In genomic region chr3:7095116-7095515, GRCh38 we compare ENCODE assay signal across 17 cellular contexts.
DNase-seq lines count a peak whose midpoint lies in the region; ATAC-seq, FAIRE-seq and TF ChIP-seq lines count a peak whose summit lies in the region.
"Had no signal": no experiment of that assay in that cellular context is flagged by ENCODE, and none has a peak within 500 bp of the region (broad histone marks: within the 10 kb centered on the region; RNA-seq: fewer than 3 reads in every experiment).

No MANE protein-coding gene starts in this region.

- no peak overlapping the region for H3K9ac ChIP-seq in endothelial cell of umbilical vein (replicated peaks; ENCODE audit: extremely low read depth, insufficient read depth, low read length)

- no peak for ATAC-seq in activated CD4-positive, CD25-positive, alpha-beta regulatory T cell treated with anti-CD3 and anti-CD28 coated beads, Interleukin-2, amount 50 U/mL, for 24 hours
- no peak for ATAC-seq in aorta (ENCODE audit: low FRiP score)
- ATAC-seq: GM12878, GM23338 had no signal

- POLR2A ChIA-PET in endothelial cell of umbilical vein (lab: Charles Lee) = no interaction called here

- CTCF ChIA-PET in endothelial cell of umbilical vein (lab: Charles Lee) = no interaction called here

- H3K4me2 ChIP-seq in endothelial cell of umbilical vein (ENCODE audit: insufficient read depth, low read length) = no peak overlapping the region
- H3K4me2 ChIP-seq: GM23338 had no signal

- H3K9me3 ChIP-seq in endothelial cell of umbilical vein (replicated peaks; ENCODE audit: control insufficient read depth, insufficient read depth, low read length) (no peaks in the 10 kb centered on the region), aorta (ENCODE audit: control insufficient read depth, low read length) (no peaks in the 10 kb centered on the region)

- no peaks in the 10 kb centered on the region for H3K79me2 ChIP-seq in endothelial cell of umbilical vein (ENCODE audit: control insufficient read depth, insufficient read depth, low read length)

- in situ Hi-C loops in Caki2 (cut with HindIII; ENCODE audit: low pct_unique_long_range_greater_than_20kb, low sequenced_read_pairs) = no loop called here
- in situ Hi-C loops in ACHN (cut with HindIII; ENCODE audit: low pct_ligation_motif_present, low pct_unique_long_range_greater_than_20kb, low sequenced_read_pairs) = no loop called here

- no peak overlapping the region for H2AFZ ChIP-seq in endothelial cell of umbilical vein (ENCODE audit: low read depth, low read length)
- H2AFZ ChIP-seq: GM23338 had no signal

- H3K27ac ChIP-seq in endothelial cell of umbilical vein (ENCODE audit: insufficient read depth, low read depth, low read length) (no peak overlapping the region), aorta (ENCODE audit: low read depth in 1 of 2, low read length in 2 of 2) (no peak overlapping the region)
- H3K27ac ChIP-seq: HL-60 had no signal

- dilution Hi-C loops in endothelial cell of umbilical vein (cut with MboI; ENCODE audit: extremely low pct_ligation_motif_present, low sequenced_read_pairs) = no loop called here

- TF ChIP-seq POLR2A in endothelial cell of umbilical vein (IDR thresholded peaks at IDR 0.05; ENCODE audit: low read depth, low read length) = no peak

- DNase-seq in Caki2 (ENCODE audit: low read depth) (peak; percentile 10), NCI-H69 (lab: John Stamatoyannopoulos, UW) (peak; percentile 63), endothelial cell of umbilical vein (ENCODE audit: low read depth, low spot score) (peak; percentile 32), left kidney (ENCODE audit: low read depth, low spot score) (peak; percentile 63), type B pancreatic cell (ENCODE audit: extremely low spot score, unreplicated experiment) (no peak), ACHN (no peak), aorta (no peak)
- DNase-seq: 8988T; C1 segment of cervical spinal cord; CD4-positive, alpha-beta T cell; DMS79; H9 had no signal

- FAIRE-seq in endothelial cell of umbilical vein (lab: Jason Lieb, UNC) = no peak
- FAIRE-seq: GM12878 had no signal

- intact Hi-C loops in endothelial cell of umbilical vein (cut with micrococcal nuclease) = no loop called here
- intact Hi-C loops in aorta (cut with DNase I) = no loop called here

- peaks cover 3% of the 10 kb centered on the region for H3K4me1 ChIP-seq in endothelial cell of umbilical vein (ENCODE audit: control insufficient read depth, extremely low read depth, insufficient read depth, low read length)
- no peaks in the 10 kb centered on the region for H3K4me1 ChIP-seq in aorta (ENCODE audit: control insufficient read depth in 1 of 2, insufficient read depth in 2 of 2, low read length in 2 of 2)

- H3K27me3 ChIP-seq in endothelial cell of umbilical vein (ENCODE audit: control insufficient read depth in 2 of 2, insufficient read depth in 2 of 2, low read length in 2 of 2) (no peaks in the 10 kb centered on the region), aorta (ENCODE audit: control insufficient read depth in 1 of 2, insufficient read depth in 2 of 2, low read length in 1 of 2) (no peaks in the 10 kb centered on the region)

- H3K36me3 Mint-ChIP-seq in type B pancreatic cell = no peaks in the 10 kb centered on the region

- TF ChIP-seq CTCF in endothelial cell of umbilical vein (IDR thresholded peaks at IDR 0.05; ENCODE audit: extremely low read depth in 1 of 2, insufficient read depth in 1 of 2, low read depth in 1 of 2, low read length in 2 of 2) (no peak), type B pancreatic cell (conservative IDR thresholded peaks at IDR 0.05) (no peak)

- no peak overlapping the region for H3K27ac Mint-ChIP-seq in type B pancreatic cell
- H3K27ac Mint-ChIP-seq: B cell; CD4-positive, alpha-beta T cell; GM23338; H9 had no signal

- H3K27me3 Mint-ChIP-seq in type B pancreatic cell = no peaks in the 10 kb centered on the region
- H3K27me3 Mint-ChIP-seq: B cell; CD4-positive, alpha-beta T cell had no signal

- H3K4me3 Mint-ChIP-seq in type B pancreatic cell = no peak overlapping the region
- H3K4me3 Mint-ChIP-seq: B cell; CD4-positive, alpha-beta T cell; GM23338; H9 had no signal

- H3K36me3 ChIP-seq in endothelial cell of umbilical vein (ENCODE audit: control insufficient read depth in 2 of 2, extremely low read depth in 1 of 2, insufficient read depth in 2 of 2, low read length in 2 of 2) (no peaks in the 10 kb centered on the region), aorta (ENCODE audit: control insufficient read depth in 1 of 2, insufficient read depth in 2 of 2, low read length in 1 of 2) (no peaks in the 10 kb centered on the region)

- BruUV-seq in endothelial cell of umbilical vein (replicated peaks; lab: Mats Ljungman, UMichigan) = no TSS peak

- H3K9me3 Mint-ChIP-seq in type B pancreatic cell = no peaks in the 10 kb centered on the region

- 9 to 23% methylated on average over 1 of the region's 1 CpG for WGBS in aorta, 2 donors

- H4K20me1 ChIP-seq in endothelial cell of umbilical vein (replicated peaks; ENCODE audit: control insufficient read depth, extremely low read depth, insufficient read depth, low read length) = no peaks in the 10 kb centered on the region

- H3K9me1 ChIP-seq in endothelial cell of umbilical vein (replicated peaks; ENCODE audit: control insufficient read depth, extremely low read depth, insufficient read depth, low read length) = no peaks in the 10 kb centered on the region

- H3K4me3 ChIP-seq in endothelial cell of umbilical vein (replicated peaks in 1 of 3; ENCODE audit: insufficient read depth in 1 of 3, low read depth in 1 of 3, low read length in 3 of 3) (no peak overlapping the region), aorta (ENCODE audit: low read length in 2 of 2) (no peak overlapping the region)
- H3K4me3 ChIP-seq: GM12878, GM23338 had no signal

- peaks cover 6% of the 10 kb centered on the region for H3K4me1 Mint-ChIP-seq in type B pancreatic cell (ENCODE audit: unreplicated experiment)
- H3K4me1 Mint-ChIP-seq: B cell, GM23338, H9 had no signal

TF ChIP-seq in endothelial cell of umbilical vein, 7 proteins besides CTCF, POLR2A, EP300 and RAD21:
- no peak for TF ChIP-seq MAX (IDR thresholded peaks at IDR 0.05; ENCODE audit: insufficient read depth, insufficient read length)
- TF ChIP-seq FOS (IDR thresholded peaks at IDR 0.05; ENCODE audit: borderline replicate concordance, insufficient read depth, low read length) = no peak
- no peak for TF ChIP-seq EZH2 (IDR thresholded peaks at IDR 0.05; ENCODE audit: borderline replicate concordance, low read depth, low read length, severe bottlenecking)
- TF ChIP-seq MYC (IDR thresholded peaks at IDR 0.05; ENCODE audit: low read depth, low read length) = no peak
- TF ChIP-seq GATA2 (IDR thresholded peaks at IDR 0.05; ENCODE audit: insufficient read depth, insufficient read length, low read depth, low read length) = no peak
- TF ChIP-seq JUN (IDR thresholded peaks at IDR 0.05; ENCODE audit: borderline replicate concordance, insufficient read depth, insufficient read length, low read depth) = no peak
- TF ChIP-seq POLR2AphosphoS5 (IDR thresholded peaks at IDR 0.05; ENCODE audit: insufficient read depth, low read depth, low read length) = no peak

Comparison
In these comparisons a context has a peak if more than half of its experiments do, and no peak if none do; other contexts are left out.
1. DNase-seq: peak in Caki2 (single experiment), NCI-H69 (single experiment), endothelial cell of umbilical vein (single experiment) and left kidney (single experiment); none in type B pancreatic cell (single experiment), ACHN (single experiment) and aorta (0 of 2).